ENCODE assay signal across 1 cellular context in the genomic region with DNA sequence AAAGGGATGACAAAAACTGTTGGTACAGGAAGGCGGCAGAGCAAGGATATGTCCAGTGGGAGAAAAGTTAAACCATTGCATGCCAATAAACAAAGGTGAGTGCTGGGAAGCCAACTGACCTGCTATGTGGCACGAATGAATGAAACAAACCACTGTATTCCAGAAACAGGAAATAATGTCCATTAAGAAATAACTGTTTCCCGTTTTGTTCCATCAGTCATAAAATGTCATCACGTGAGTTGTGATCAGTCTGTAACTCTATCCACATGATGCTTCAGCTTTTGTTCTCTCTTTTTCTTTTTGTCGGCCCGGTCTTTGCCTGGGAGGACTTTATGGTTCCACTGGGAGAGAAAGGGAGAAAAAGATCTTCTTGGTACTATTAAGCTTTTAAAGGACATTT.
TF ChIP-seq lines count a peak whose summit lies in the region.

No MANE protein-coding gene starts in this region.

TF ChIP-seq in K562, 482 proteins besides CTCF, POLR2A, EP300 and RAD21:
- TF ChIP-seq JUND (IDR thresholded peaks at IDR 0.05; ENCODE audit: borderline replicate concordance, low read depth, low read length) (no peak), JUND (tag; IDR thresholded peaks at IDR 0.05; ENCODE audit: borderline replicate concordance, low read depth, low read length) (no peak), CTBP1 (IDR thresholded peaks at IDR 0.05; ENCODE audit: borderline replicate concordance) (no peak)
- TF ChIP-seq, protein P1, sequence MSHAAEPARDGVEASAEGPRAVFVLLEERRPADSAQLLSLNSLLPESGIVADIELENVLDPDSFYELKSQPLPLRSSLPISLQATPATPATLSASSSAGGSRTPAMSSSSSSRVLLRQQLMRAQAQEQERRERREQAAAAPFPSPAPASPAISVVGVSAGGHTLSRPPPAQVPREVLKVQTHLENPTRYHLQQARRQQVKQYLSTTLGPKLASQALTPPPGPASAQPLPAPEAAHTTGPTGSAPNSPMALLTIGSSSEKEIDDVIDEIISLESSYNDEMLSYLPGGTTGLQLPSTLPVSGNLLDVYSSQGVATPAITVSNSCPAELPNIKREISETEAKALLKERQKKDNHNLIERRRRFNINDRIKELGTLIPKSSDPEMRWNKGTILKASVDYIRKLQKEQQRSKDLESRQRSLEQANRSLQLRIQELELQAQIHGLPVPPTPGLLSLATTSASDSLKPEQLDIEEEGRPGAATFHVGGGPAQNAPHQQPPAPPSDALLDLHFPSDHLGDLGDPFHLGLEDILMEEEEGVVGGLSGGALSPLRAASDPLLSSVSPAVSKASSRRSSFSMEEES (CRISPR knock-in tag; IDR thresholded peaks at IDR 0.05) = peak; percentile 45
